ENCODE assay signal across 21 cellular contexts in the genomic region with DNA sequence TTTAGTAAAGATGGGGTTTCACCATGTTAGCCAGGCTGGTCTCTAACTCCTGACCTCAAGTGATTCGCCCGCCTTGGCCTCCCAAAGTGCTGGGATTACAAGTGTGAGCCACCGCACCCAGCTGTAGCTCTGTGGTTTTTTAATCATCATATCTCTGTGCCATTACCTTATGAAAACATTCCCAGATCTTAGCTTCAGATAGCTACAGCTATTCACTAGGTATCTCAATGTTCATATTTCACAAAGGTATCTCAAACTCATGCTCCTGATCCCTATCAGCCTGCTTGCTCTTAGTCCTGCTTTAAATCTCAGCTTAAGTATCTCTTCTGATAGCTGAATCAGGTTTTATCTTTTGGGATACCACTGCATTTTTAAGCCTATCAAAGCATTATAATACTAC.
A peak's percentile ranks its signal among the peaks of the same experiment; 100 is the strongest.
DNase-seq lines count a peak whose midpoint lies in the region; ATAC-seq and TF ChIP-seq lines count a peak whose summit lies in the region.
"Had no signal": no experiment of that assay in that cellular context is flagged by ENCODE, and none has a peak within 500 bp of the region (broad histone marks: within the 10 kb centered on the region; RNA-seq: fewer than 3 reads in every experiment).

No MANE protein-coding gene starts in this region.

- no peak for TF ChIP-seq POLR2A in lower leg skin (IDR thresholded peaks at IDR 0.05)

- TF ChIP-seq RAD21 in SK-N-SH (IDR thresholded peaks at IDR 0.05; ENCODE audit: low read length) = no peak

- H4K8ac ChIP-seq in mesendoderm (ENCODE audit: low read depth, low read length) = no peak overlapping the region

- no peaks in the 10 kb centered on the region for H3K9me2 ChIP-seq in SK-N-SH

- H2AK5ac ChIP-seq in mesendoderm (ENCODE audit: low read length) = no peak overlapping the region

- H3F3A ChIP-seq in SK-N-SH (replicated peaks; ENCODE audit: insufficient read depth) = no peaks in the 10 kb centered on the region

- H4K20me1 ChIP-seq in SK-N-SH (ENCODE audit: insufficient read depth) = no peaks in the 10 kb centered on the region
- H4K20me1 ChIP-seq: BLaER1 had no signal

- H3K4me2 ChIP-seq in mesendoderm (ENCODE audit: low read length) (no peak overlapping the region), SK-N-SH (no peak overlapping the region)
- H3K4me2 ChIP-seq: BLaER1 had no signal

- no peak overlapping the region for H3K4me3 Mint-ChIP-seq in activated T-cell treated with anti-CD3 and anti-CD28 coated beads, Interleukin-2, amount 50 U/mL, for 72 hours
- peak overlapping the region; percentile 52 for H3K4me3 Mint-ChIP-seq in T-helper 17 cell
- H3K4me3 Mint-ChIP-seq in nephron progenitor cell = no peak overlapping the region
- no peak overlapping the region for H3K4me3 Mint-ChIP-seq in chondrocyte (ENCODE audit: unreplicated experiment)
- H3K4me3 Mint-ChIP-seq: B cell; CD4-positive, CD25-positive, alpha-beta regulatory T cell; CD8-positive, alpha-beta T cell; HFFc6 had no signal

- H3K4me1 ChIP-seq in mesendoderm (ENCODE audit: control insufficient read depth, low read depth, low read length) = no peaks in the 10 kb centered on the region
- no peaks in the 10 kb centered on the region for H3K4me1 ChIP-seq in SK-N-SH (ENCODE audit: control insufficient read depth in 1 of 2, insufficient read depth in 2 of 2, low read depth in 1 of 2, low read length in 1 of 2)
- H3K4me1 ChIP-seq: BLaER1, Caco-2, HAP-1 had no signal

- H3K9me3 ChIP-seq in T-helper 17 cell (ENCODE audit: control insufficient read depth, low read length, poor library complexity, severe bottlenecking) (no peaks in the 10 kb centered on the region), SK-N-SH (no peaks in the 10 kb centered on the region)
- H3K9me3 ChIP-seq: Caco-2, HAP-1 had no signal

- H4K5ac ChIP-seq in mesendoderm (ENCODE audit: low read length) = no peak overlapping the region

- H2BK120ac ChIP-seq in mesendoderm (ENCODE audit: low read depth, low read length) = no peak overlapping the region

- H2BK15ac ChIP-seq in mesendoderm (replicated peaks; ENCODE audit: low read depth) = no peak overlapping the region

- intact Hi-C loops in lower leg skin (cut with DNase I; ENCODE audit: low total_unique reads) = no loop called here

- no peak for DNase-seq in activated T-cell treated with anti-CD3 and anti-CD28 coated beads, Interleukin-2, amount 50 U/mL, for 72 hours
- no peak for DNase-seq in activated T-cell treated with anti-CD3 and anti-CD28 coated beads for 4 hours
- no peak for DNase-seq in T-helper 17 cell
- DNase-seq in mesendoderm = peak; percentile 36
- no peak for DNase-seq in nephron progenitor cell
- DNase-seq in lower leg skin (ENCODE audit: low spot score in 2 of 2) = no peak
- no peak for DNase-seq in chondrocyte (ENCODE audit: low spot score)
- no peak for DNase-seq in SK-N-SH
- DNase-seq: Caco-2; CD4-positive, CD25-positive, alpha-beta regulatory T cell; CD8-positive, alpha-beta T cell; DMS153; DND-41; GOT3; HFFc6 had no signal

- no peak overlapping the region for H3K4ac ChIP-seq in mesendoderm (ENCODE audit: low read depth, low read length)

- CTCF ChIA-PET in SK-N-SH (lab: Yijun Ruan, JAX) = interaction anchor here (1.5 kb wide), 1 partner anchor 27 kb away, joined by 3 read pairs; no protein-coding TSS in a partner anchor

- TF ChIP-seq EP300 in SK-N-SH (IDR thresholded peaks at IDR 0.05; ENCODE audit: borderline replicate concordance in 1 of 2, low read depth in 1 of 2, low read length in 1 of 2) = no peak

- WGBS in mesendoderm (ENCODE audit: extremely low coverage, insufficient coverage, low lambda C conversion rate) = no CpG with 5 or more reads among the region's 3 CpGs
- WGBS in lower leg skin, 2 donors = 96 to 98% methylated on average over 3 of the region's 3 CpGs
- WGBS in SK-N-SH (ENCODE audit: low lambda C conversion rate) = 92% methylated on average over 3 of the region's 3 CpGs

- no peak overlapping the region for H3K18ac ChIP-seq in mesendoderm (ENCODE audit: low read length)

- H3K27ac ChIP-seq in mesendoderm (ENCODE audit: low read depth, low read length) (no peak overlapping the region), SK-N-SH (ENCODE audit: low read depth in 2 of 2, low read length in 1 of 2) (no peak overlapping the region)
- H3K27ac ChIP-seq: 22Rv1, BLaER1, C4-2B had no signal

- no peak for ATAC-seq in activated T-cell treated with anti-CD3 and anti-CD28 coated beads, Interleukin-2, amount 50 U/mL, for 72 hours (replicated peaks in 1 of 2)
- ATAC-seq in T-helper 17 cell = no peak
- ATAC-seq: CD8-positive, alpha-beta T cell; GM12878 had no signal

- peaks cover 0 to 5% of the 10 kb centered on the region in 2 donors for H3K36me3 Mint-ChIP-seq in activated T-cell treated with anti-CD3 and anti-CD28 coated beads, Interleukin-2, amount 50 U/mL, for 72 hours (ENCODE audit: insufficient read depth in 2 of 2)
- H3K36me3 Mint-ChIP-seq in T-helper 17 cell (ENCODE audit: low read depth) (peaks cover 3% of the 10 kb centered on the region), nephron progenitor cell (ENCODE audit: low read depth) (peaks cover 66% of the 10 kb centered on the region), chondrocyte (ENCODE audit: low read depth) (peaks cover 11% of the 10 kb centered on the region)

- no peak overlapping the region for H3K9ac ChIP-seq in mesendoderm (ENCODE audit: low read length)
- H3K9ac ChIP-seq in SK-N-SH = no peak overlapping the region
- H3K9ac ChIP-seq: BLaER1 had no signal

- POLR2A ChIA-PET in SK-N-SH (lab: Yijun Ruan, JAX) = interaction anchor here (0.6 kb wide), 1 partner anchor 76 kb away, joined by 4 read pairs; no protein-coding TSS in a partner anchor

- peaks cover 1% of the 10 kb centered on the region for H3K79me1 ChIP-seq in mesendoderm (ENCODE audit: low read length)

- H3K9me3 Mint-ChIP-seq in activated T-cell treated with anti-CD3 and anti-CD28 coated beads, Interleukin-2, amount 50 U/mL, for 72 hours = no peaks in the 10 kb centered on the region
- H3K9me3 Mint-ChIP-seq in nephron progenitor cell (no peaks in the 10 kb centered on the region), chondrocyte (ENCODE audit: low read depth) (no peaks in the 10 kb centered on the region)
- H3K9me3 Mint-ChIP-seq: CD4-positive, CD25-positive, alpha-beta regulatory T cell; CD8-positive, alpha-beta T cell; HFFc6 had no signal

- H2AFZ ChIP-seq in SK-N-SH (ENCODE audit: low read depth) = no peak overlapping the region

- no peaks in the 10 kb centered on the region for H3K36me3 ChIP-seq in mesendoderm (ENCODE audit: control insufficient read depth, insufficient read depth, low read length)
- peaks cover 16 to 37% of the 10 kb centered on the region in 2 experiments for H3K36me3 ChIP-seq in SK-N-SH (replicated peaks in 1 of 2; ENCODE audit: control insufficient read depth in 1 of 2, insufficient read depth in 2 of 2, low read length in 1 of 2)
- H3K36me3 ChIP-seq: HAP-1 had no signal

- peak overlapping the region; percentile 81 for H3K27ac Mint-ChIP-seq in activated T-cell treated with anti-CD3 and anti-CD28 coated beads, Interleukin-2, amount 50 U/mL, for 72 hours
- H3K27ac Mint-ChIP-seq in T-helper 17 cell (peak overlapping the region; percentile 66), nephron progenitor cell (peak overlapping the region; percentile 80), chondrocyte (ENCODE audit: unreplicated experiment) (no peak overlapping the region)
- H3K27ac Mint-ChIP-seq: B cell, HFFc6 had no signal

- H3K4me3 ChIP-seq in mesendoderm (ENCODE audit: low read length) = no peak overlapping the region
- H3K4me3 ChIP-seq in lower leg skin (ENCODE audit: low read depth, poor library complexity, severe bottlenecking) = no peak overlapping the region
- H3K4me3 ChIP-seq in SK-N-SH (ENCODE audit: low read depth in 2 of 2, low read length in 1 of 2) = no peak overlapping the region
- H3K4me3 ChIP-seq: BLaER1, GM12878, HAP-1 had no signal

- H3K27me3 Mint-ChIP-seq in activated T-cell treated with anti-CD3 and anti-CD28 coated beads, Interleukin-2, amount 50 U/mL, for 72 hours (ENCODE audit: low read depth) = no peaks in the 10 kb centered on the region
- no peaks in the 10 kb centered on the region for H3K27me3 Mint-ChIP-seq in T-helper 17 cell
- H3K27me3 Mint-ChIP-seq in nephron progenitor cell (ENCODE audit: low read depth, poor library complexity) = no peaks in the 10 kb centered on the region
- no peaks in the 10 kb centered on the region for H3K27me3 Mint-ChIP-seq in chondrocyte (ENCODE audit: low read depth)
- H3K27me3 Mint-ChIP-seq: B cell; CD4-positive, CD25-positive, alpha-beta regulatory T cell had no signal

- no peaks in the 10 kb centered on the region for H3K27me3 ChIP-seq in mesendoderm (ENCODE audit: insufficient read depth, low read length, poor library complexity)
- no peaks in the 10 kb centered on the region for H3K27me3 ChIP-seq in SK-N-SH (ENCODE audit: insufficient read depth)
- H3K27me3 ChIP-seq: BLaER1 had no signal

- no peaks in the 10 kb centered on the region for H3K79me2 ChIP-seq in mesendoderm (ENCODE audit: control insufficient read depth, insufficient read depth, low read length)
- peaks cover 25% of the 10 kb centered on the region for H3K79me2 ChIP-seq in SK-N-SH (ENCODE audit: insufficient read depth)

- no peak overlapping the region for H2BK5ac ChIP-seq in mesendoderm (ENCODE audit: low read length)

- TF ChIP-seq CTCF in nephron progenitor cell (IDR thresholded peaks at IDR 0.05) (no peak), lower leg skin (IDR thresholded peaks at IDR 0.05) (no peak), chondrocyte (IDR thresholded peaks at IDR 0.05) (no peak), SK-N-SH (IDR thresholded peaks at IDR 0.05) (no peak)

- peaks cover 19% of the 10 kb centered on the region for H3K4me1 Mint-ChIP-seq in activated T-cell treated with anti-CD3 and anti-CD28 coated beads, Interleukin-2, amount 50 U/mL, for 72 hours (ENCODE audit: low read depth)
- H3K4me1 Mint-ChIP-seq in T-helper 17 cell (peaks cover 9% of the 10 kb centered on the region), nephron progenitor cell (no peaks in the 10 kb centered on the region), chondrocyte (ENCODE audit: low read depth) (no peaks in the 10 kb centered on the region)

- no peak overlapping the region for H3K56ac ChIP-seq in mesendoderm (ENCODE audit: low read length)

- H3K23ac ChIP-seq in mesendoderm (ENCODE audit: low read length) = no peak overlapping the region

TF ChIP-seq in SK-N-SH, 30 proteins besides CTCF, POLR2A, EP300 and RAD21 (continues in another document):
- TF ChIP-seq RCOR1 (IDR thresholded peaks at IDR 0.05; ENCODE audit: low read length) (no peak), FOXJ3 (CRISPR knock-in tag; IDR thresholded peaks at IDR 0.05) (no peak), NRF1 (IDR thresholded peaks at IDR 0.05; ENCODE audit: low read depth, low read length) (no peak)
- TF ChIP-seq, protein P1, sequence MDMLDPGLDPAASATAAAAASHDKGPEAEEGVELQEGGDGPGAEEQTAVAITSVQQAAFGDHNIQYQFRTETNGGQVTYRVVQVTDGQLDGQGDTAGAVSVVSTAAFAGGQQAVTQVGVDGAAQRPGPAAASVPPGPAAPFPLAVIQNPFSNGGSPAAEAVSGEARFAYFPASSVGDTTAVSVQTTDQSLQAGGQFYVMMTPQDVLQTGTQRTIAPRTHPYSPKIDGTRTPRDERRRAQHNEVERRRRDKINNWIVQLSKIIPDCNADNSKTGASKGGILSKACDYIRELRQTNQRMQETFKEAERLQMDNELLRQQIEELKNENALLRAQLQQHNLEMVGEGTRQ (IDR thresholded peaks at IDR 0.05; ENCODE audit: borderline replicate concordance, low read depth, low read length) = no peak
